ENCODE assay signal across 15 cellular contexts in the genomic region with DNA sequence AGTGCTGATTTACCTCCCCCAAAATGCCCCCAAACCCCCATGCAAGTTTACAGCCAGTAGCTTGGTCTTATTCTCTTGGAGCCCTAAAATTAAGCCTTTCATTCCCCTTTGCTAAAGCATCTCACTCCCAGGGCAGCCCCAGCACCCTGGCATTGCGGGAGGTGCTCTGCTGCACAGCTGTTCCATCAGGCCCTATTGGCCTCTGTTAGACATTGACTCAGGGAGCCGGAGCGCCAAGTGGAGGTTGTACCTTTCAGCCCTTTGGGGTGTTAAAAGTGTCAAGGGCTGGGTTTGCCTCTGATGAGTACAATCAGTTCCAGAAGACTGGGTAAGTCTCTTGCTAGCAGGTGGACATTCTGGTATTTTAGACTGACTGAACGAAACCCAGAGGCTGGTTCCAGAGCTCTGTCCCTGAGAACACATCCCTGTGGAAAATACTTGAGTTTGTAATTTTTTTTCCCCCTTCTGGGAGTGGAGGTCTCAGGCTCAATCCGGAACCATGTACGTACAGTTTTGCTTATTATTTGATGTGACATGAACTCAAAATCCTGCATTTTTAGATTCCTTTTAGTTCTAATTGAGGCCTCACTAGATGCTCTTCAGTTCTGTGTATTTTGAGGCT.
DNase-seq lines count a peak whose midpoint lies in the region; ATAC-seq and TF ChIP-seq lines count a peak whose summit lies in the region.
"Had no signal": no experiment of that assay in that cellular context is flagged by ENCODE, and none has a peak within 500 bp of the region (broad histone marks: within the 10 kb centered on the region; RNA-seq: fewer than 3 reads in every experiment).

No MANE protein-coding gene starts in this region.

- H3K9me3 Mint-ChIP-seq in activated T-cell treated with anti-CD3 and anti-CD28 coated beads, Interleukin-2, amount 50 U/mL, for 24 hours: no peaks in the 10 kb centered on the region
- H3K9me3 Mint-ChIP-seq in activated T-cell treated with anti-CD3 and anti-CD28 coated beads, Interleukin-2, amount 50 U/mL, for 4 hours: no peaks in the 10 kb centered on the region
- H3K9me3 Mint-ChIP-seq in activated naive CD8-positive, alpha-beta T cell treated with anti-CD3 and anti-CD28 coated beads, Interleukin-2, amount 50 U/mL, for 24 hours: no peaks in the 10 kb centered on the region

- intact Hi-C loops in ovary (cut with DNase I): no loop called here

- H3K4me1 Mint-ChIP-seq in activated T-cell treated with anti-CD3 and anti-CD28 coated beads, Interleukin-2, amount 50 U/mL, for 24 hours (ENCODE audit: low read depth): no peaks in the 10 kb centered on the region
- no peaks in the 10 kb centered on the region for H3K4me1 Mint-ChIP-seq in activated T-cell treated with anti-CD3 and anti-CD28 coated beads, Interleukin-2, amount 50 U/mL, for 4 hours (ENCODE audit: low read depth)
- H3K4me1 Mint-ChIP-seq in activated naive CD8-positive, alpha-beta T cell treated with anti-CD3 and anti-CD28 coated beads, Interleukin-2, amount 50 U/mL, for 24 hours: no peaks in the 10 kb centered on the region

- H3K4me3 Mint-ChIP-seq in activated T-cell treated with anti-CD3 and anti-CD28 coated beads, Interleukin-2, amount 50 U/mL, for 24 hours: no peak overlapping the region
- H3K4me3 Mint-ChIP-seq in activated T-cell treated with anti-CD3 and anti-CD28 coated beads, Interleukin-2, amount 50 U/mL, for 4 hours: no peak overlapping the region
- no peak overlapping the region for H3K4me3 Mint-ChIP-seq in activated naive CD8-positive, alpha-beta T cell treated with anti-CD3 and anti-CD28 coated beads, Interleukin-2, amount 50 U/mL, for 24 hours

- TF ChIP-seq POLR2A in GM18505 (IDR thresholded peaks at IDR 0.05; ENCODE audit: borderline replicate concordance, extremely low read depth, insufficient read depth, insufficient read length): peak; percentile 23
- TF ChIP-seq POLR2A in ovary (IDR thresholded peaks at IDR 0.05): no peak

- no peak for TF ChIP-seq EP300 in ovary (IDR thresholded peaks at IDR 0.05)

- H3K27me3 Mint-ChIP-seq in activated T-cell treated with anti-CD3 and anti-CD28 coated beads, Interleukin-2, amount 50 U/mL, for 24 hours: no peaks in the 10 kb centered on the region
- H3K27me3 Mint-ChIP-seq in activated T-cell treated with anti-CD3 and anti-CD28 coated beads, Interleukin-2, amount 50 U/mL, for 4 hours (ENCODE audit: low read depth): no peaks in the 10 kb centered on the region
- H3K27me3 Mint-ChIP-seq in activated naive CD8-positive, alpha-beta T cell treated with anti-CD3 and anti-CD28 coated beads, Interleukin-2, amount 50 U/mL, for 24 hours: no peaks in the 10 kb centered on the region

- peak overlapping the region; percentile 78 for H3K27ac Mint-ChIP-seq in activated T-cell treated with anti-CD3 and anti-CD28 coated beads, Interleukin-2, amount 50 U/mL, for 24 hours
- peak overlapping the region; percentile 39 for H3K27ac Mint-ChIP-seq in activated naive CD8-positive, alpha-beta T cell treated with anti-CD3 and anti-CD28 coated beads, Interleukin-2, amount 50 U/mL, for 24 hours

- H3K4me3 ChIP-seq in neutrophil (ENCODE audit: low read depth in 1 of 2, low read length in 1 of 2): no peak overlapping the region
- H3K4me3 ChIP-seq in ovary: no peak overlapping the region
- H3K4me3 ChIP-seq: esophagus squamous epithelium, heart right ventricle had no signal

- WGBS in ovary, 3 donors: 82 to 84% (median 83%) methylated on average over 6 of the region's 6 CpGs

- no peak for ATAC-seq in activated T-cell treated with anti-CD3 and anti-CD28 coated beads, Interleukin-2, amount 50 U/mL, for 4 hours
- ATAC-seq in GM18505 (IDR thresholded peaks at IDR 0.05; ENCODE audit: unreplicated experiment): no peak
- ATAC-seq in activated naive CD8-positive, alpha-beta T cell treated with anti-CD3 and anti-CD28 coated beads, Interleukin-2, amount 50 U/mL, for 24 hours: no peak

- H3K9me3 ChIP-seq in neutrophil: no peaks in the 10 kb centered on the region
- H3K9me3 ChIP-seq in ovary: no peaks in the 10 kb centered on the region
- H3K9me3 ChIP-seq: esophagus squamous epithelium, heart right ventricle had no signal

- H3K27me3 ChIP-seq in neutrophil: no peaks in the 10 kb centered on the region
- no peaks in the 10 kb centered on the region for H3K27me3 ChIP-seq in ovary
- H3K27me3 ChIP-seq: esophagus squamous epithelium, heart right ventricle had no signal

- TF ChIP-seq CTCF in neutrophil (IDR thresholded peaks at IDR 0.05): no peak
- TF ChIP-seq CTCF in ovary (IDR thresholded peaks at IDR 0.05): no peak

- H3K27ac ChIP-seq in neutrophil (peak overlapping the region; percentile 19), ovary (no peak overlapping the region)
- H3K27ac ChIP-seq: esophagus squamous epithelium had no signal

- H3K4me1 ChIP-seq in neutrophil (ENCODE audit: control insufficient read depth in 1 of 2, insufficient read depth in 1 of 2, low read depth in 1 of 2, low read length in 1 of 2) (no peaks in the 10 kb centered on the region), ovary (ENCODE audit: insufficient read depth) (no peaks in the 10 kb centered on the region)
- H3K4me1 ChIP-seq: esophagus squamous epithelium had no signal

- peaks cover 98% of the 10 kb centered on the region for H3K36me3 Mint-ChIP-seq in activated T-cell treated with anti-CD3 and anti-CD28 coated beads, Interleukin-2, amount 50 U/mL, for 24 hours (ENCODE audit: low read depth)
- peaks cover 36% of the 10 kb centered on the region for H3K36me3 Mint-ChIP-seq in activated T-cell treated with anti-CD3 and anti-CD28 coated beads, Interleukin-2, amount 50 U/mL, for 4 hours (ENCODE audit: insufficient read depth)
- peaks cover 33% of the 10 kb centered on the region for H3K36me3 Mint-ChIP-seq in activated naive CD8-positive, alpha-beta T cell treated with anti-CD3 and anti-CD28 coated beads, Interleukin-2, amount 50 U/mL, for 24 hours (ENCODE audit: low read depth)

- peaks cover 85% of the 10 kb centered on the region for H3K36me3 ChIP-seq in neutrophil
- no peaks in the 10 kb centered on the region for H3K36me3 ChIP-seq in ovary

- DNase-seq in activated T-cell treated with anti-CD3 and anti-CD28 coated beads, Interleukin-2, amount 50 U/mL, for 24 hours: no peak
- no peak for DNase-seq in activated T-cell treated with anti-CD3 and anti-CD28 coated beads, Interleukin-2, amount 50 U/mL, for 4 hours
- no peak for DNase-seq in activated naive CD8-positive, alpha-beta T cell treated with anti-CD3 and anti-CD28 coated beads, Interleukin-2, amount 50 U/mL, for 24 hours
- DNase-seq in NCI-H526 (lab: John Stamatoyannopoulos, UW) (no peak), NCI-H146 (lab: John Stamatoyannopoulos, UW) (no peak), ovary (no peak)
- DNase-seq: Calu3; esophagus squamous epithelium; heart right ventricle; kidney glomerular epithelial cell; NCI-H2029 treated with DMSO at 0.1 percent for 48 hours; SHP77; stimulated activated CD4-positive, alpha-beta T cell treated with anti-CD3 and anti-CD28 coated beads, Interleukin-4, amount 100 ng/mL, for 4 hours had no signal
